8 cellular contexts compared by ENCODE assay signal in genomic region chr2:226835796-226836547, GRCh38. TPM values are rescaled to one million over a fixed set of nuclear protein-coding genes. Genes with fewer than 3 reads are reported as not detected.
DNase-seq lines count a peak whose midpoint lies in the region; ATAC-seq and TF ChIP-seq lines count a peak whose summit lies in the region.

TSS of gene RHBDD1 (plus strand) at chr2:226836054. CDS start at chr2:226864694, 28,640 bp downstream.

- H3K4me1 ChIP-seq in GM23338 (ENCODE audit: insufficient read depth): peaks cover 16% of the 10 kb centered on the region

- H3K27me3 Mint-ChIP-seq in GM23338 (ENCODE audit: insufficient read depth, low read depth, poor library complexity) (peaks cover 5% of the 10 kb centered on the region), nephron (ENCODE audit: low read depth) (no peaks in the 10 kb centered on the region)
- H3K27me3 Mint-ChIP-seq in stimulated activated naive CD8-positive, alpha-beta T cell treated with anti-CD3 and anti-CD28 coated beads, Interleukin-15, Interleukin-2, amounts not matched to agents 100 ng/mL and 50 ng/mL, for 24 hours: no peaks in the 10 kb centered on the region

- peak; percentile 94 for ATAC-seq in GM23338

- H3F3A ChIP-seq in GM23338 (replicated peaks; ENCODE audit: low read depth): peaks cover 10% of the 10 kb centered on the region; the same call in 1 of the 2 replicates

- peaks cover 9% of the 10 kb centered on the region; the same call in 1 of the 2 replicates for H3K27me3 ChIP-seq in GM23338 (ENCODE audit: insufficient read depth)

- H3K36me3 ChIP-seq in GM23338 (ENCODE audit: insufficient read depth): no peaks in the 10 kb centered on the region

- DNase-seq in Daoy (ENCODE audit: low read depth) (peak; percentile 92), GM23338 (ENCODE audit: low spot score) (peak; percentile 96), LHCN-M2 (ENCODE audit: low read depth) (peak; percentile 90), SHP77 (lab: John Stamatoyannopoulos, UW) (peak; percentile 91 to 95), fibroblast of pulmonary artery (ENCODE audit: low read depth) (peak; percentile 97)
- peak; percentile 92 for DNase-seq in activated effector memory CD4-positive, alpha-beta T cell treated with Interleukin-2 at 50 U/mL for 16 hours

- peak within 1 kb of the TSS; percentile 53 for H3K4me3 ChIP-seq in GM23338
- H3K4me3 ChIP-seq in fibroblast of pulmonary artery (replicated peaks; ENCODE audit: low read depth, low read length): peak within 1 kb of the TSS; percentile 72

- H4K20me1 ChIP-seq in GM23338 (replicated peaks; ENCODE audit: insufficient read depth): no peaks in the 10 kb centered on the region; the same call in 1 of the 2 replicates

- peaks cover 10% of the 10 kb centered on the region; the same call in 2 of the 3 replicates for H3K36me3 Mint-ChIP-seq in GM23338 (ENCODE audit: low read depth)
- peaks cover 10% of the 10 kb centered on the region for H3K36me3 Mint-ChIP-seq in nephron (ENCODE audit: low read depth)
- peaks cover 51% of the 10 kb centered on the region for H3K36me3 Mint-ChIP-seq in stimulated activated naive CD8-positive, alpha-beta T cell treated with anti-CD3 and anti-CD28 coated beads, Interleukin-15, Interleukin-2, amounts not matched to agents 100 ng/mL and 50 ng/mL, for 24 hours (ENCODE audit: low read depth)

- H3K4me2 ChIP-seq in GM23338: peak within 1 kb of the TSS; percentile 76

- H3K27ac Mint-ChIP-seq in GM23338 (peak within 1 kb of the TSS; percentile 98), nephron (peak within 1 kb of the TSS; percentile 95 to 99 (median 97))
- H3K27ac Mint-ChIP-seq in stimulated activated naive CD8-positive, alpha-beta T cell treated with anti-CD3 and anti-CD28 coated beads, Interleukin-15, Interleukin-2, amounts not matched to agents 100 ng/mL and 50 ng/mL, for 24 hours: peak within 1 kb of the TSS; percentile 97

- H3K27ac ChIP-seq in GM23338 (ENCODE audit: low read depth): peak within 1 kb of the TSS; percentile 95

- peaks cover 16% of the 10 kb centered on the region; the same call in 1 of the 2 replicates for H3K79me2 ChIP-seq in GM23338 (replicated peaks; ENCODE audit: insufficient read depth)

- H2AFZ ChIP-seq in GM23338: peak within 1 kb of the TSS; percentile 87

- TF ChIP-seq CTCF in GM23338 (conservative IDR thresholded peaks at IDR 0.05; ENCODE audit: low read depth in 2 of 2) (no peak), fibroblast of pulmonary artery (IDR thresholded peaks at IDR 0.05; ENCODE audit: low read length, missing control alignments) (no peak), nephron (IDR thresholded peaks at IDR 0.05; ENCODE audit: unreplicated experiment in 3 of 3) (no peak)

- peaks cover 15% of the 10 kb centered on the region for H3K4me1 Mint-ChIP-seq in GM23338
- peaks cover 37% of the 10 kb centered on the region for H3K4me1 Mint-ChIP-seq in nephron
- H3K4me1 Mint-ChIP-seq in stimulated activated naive CD8-positive, alpha-beta T cell treated with anti-CD3 and anti-CD28 coated beads, Interleukin-15, Interleukin-2, amounts not matched to agents 100 ng/mL and 50 ng/mL, for 24 hours (ENCODE audit: low read depth): peaks cover 67% of the 10 kb centered on the region

- H3K9me3 Mint-ChIP-seq in GM23338 (no peaks in the 10 kb centered on the region; the same call in 2 of the 3 replicates), nephron (peaks cover 4% of the 10 kb centered on the region)
- no peaks in the 10 kb centered on the region for H3K9me3 Mint-ChIP-seq in stimulated activated naive CD8-positive, alpha-beta T cell treated with anti-CD3 and anti-CD28 coated beads, Interleukin-15, Interleukin-2, amounts not matched to agents 100 ng/mL and 50 ng/mL, for 24 hours

- no peaks in the 10 kb centered on the region for H3K9me2 ChIP-seq in GM23338 (ENCODE audit: insufficient read depth)

- H3K4me3 Mint-ChIP-seq in GM23338: peak within 1 kb of the TSS; percentile 89
- H3K4me3 Mint-ChIP-seq in nephron: peak within 1 kb of the TSS; percentile 94 to 98 (median 98)
- peak within 1 kb of the TSS; percentile 91 for H3K4me3 Mint-ChIP-seq in stimulated activated naive CD8-positive, alpha-beta T cell treated with anti-CD3 and anti-CD28 coated beads, Interleukin-15, Interleukin-2, amounts not matched to agents 100 ng/mL and 50 ng/mL, for 24 hours

TF ChIP-seq in GM23338, 12 proteins besides CTCF, POLR2A, EP300 and RAD21 (continues in another document):
- TF ChIP-seq EZH2 (IDR thresholded peaks at IDR 0.05; ENCODE audit: low read depth, unreplicated experiment) (no peak), STAT1 (IDR thresholded peaks at IDR 0.05; ENCODE audit: unreplicated experiment) (no peak), CREB1 (CRISPR knock-in tag; IDR thresholded peaks at IDR 0.05; ENCODE audit: low read depth) (peak; percentile 89), POLR2AphosphoS5 (IDR thresholded peaks at IDR 0.05; ENCODE audit: low read depth) (peak; percentile 71), EZH2phosphoT487 (IDR thresholded peaks at IDR 0.05; ENCODE audit: unreplicated experiment) (no peak), JUNB (IDR thresholded peaks at IDR 0.05; ENCODE audit: unreplicated experiment) (no peak), NANOG (IDR thresholded peaks at IDR 0.05; ENCODE audit: borderline replicate concordance) (no peak), ETS1 (IDR thresholded peaks at IDR 0.05) (peak; percentile 9; the same call in 1 of the 2 replicates), REST (IDR thresholded peaks at IDR 0.05; ENCODE audit: unreplicated experiment) (no peak)

RNA-seq across cellular contexts. Expression of gene RHBDD1, which starts in this region (rescaled TPM):
- 4.3 and 12.6 TPM in 2 replicates for total RNA-seq in Daoy (2014; rRNA removed; shearing (Covaris generic))
- 13.0 and 16.4 TPM in 2 replicates for total RNA-seq in GM23338 (2014; rRNA removed; shearing (Covaris generic))
- 6.3 and 7.3 TPM in 2 replicates for polyA plus RNA-seq in GM23338 (2016; fragmentation: Nextera tagmentation; extraction: Ambion mirVana)
- total RNA-seq in LHCN-M2 (2014; rRNA removed): 4.4 and 6.6 TPM in 2 replicates
- 9.0 TPM for polyA plus RNA-seq in LHCN-M2 (2012)

Comparison
In these comparisons a context has a peak if more than half of its experiments do, and no peak if none do; other contexts are left out.
1. Peak in every context shown above with its lines: DNase-seq, ATAC-seq, H3K4me3 ChIP-seq and H3K27ac ChIP-seq.